1 cellular context compared by ENCODE assay signal in the genomic region with DNA sequence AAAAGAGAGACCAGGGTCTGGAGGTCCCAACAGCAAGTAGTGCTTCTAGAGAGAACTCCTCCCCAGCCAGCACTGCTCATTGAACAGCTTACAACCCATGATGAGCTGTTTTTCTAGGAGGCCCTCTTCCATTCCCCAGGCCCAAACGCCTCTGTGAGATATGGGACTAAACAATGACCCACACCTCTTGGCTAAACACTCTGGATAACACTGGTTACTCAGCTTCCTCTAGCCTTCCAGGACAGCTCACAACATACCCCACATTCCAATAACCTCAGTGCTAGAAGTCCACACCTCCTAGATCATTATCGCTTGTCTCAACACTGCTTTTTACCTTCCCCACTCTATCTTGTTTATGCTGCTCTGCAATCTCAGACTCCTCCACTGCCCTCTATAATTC.
TF ChIP-seq lines count a peak whose summit lies in the region.

No MANE protein-coding gene starts in this region.

TF ChIP-seq in SK-N-SH, 30 proteins besides CTCF, POLR2A, EP300 and RAD21 (continued from another document):
- TF ChIP-seq, protein P1, sequence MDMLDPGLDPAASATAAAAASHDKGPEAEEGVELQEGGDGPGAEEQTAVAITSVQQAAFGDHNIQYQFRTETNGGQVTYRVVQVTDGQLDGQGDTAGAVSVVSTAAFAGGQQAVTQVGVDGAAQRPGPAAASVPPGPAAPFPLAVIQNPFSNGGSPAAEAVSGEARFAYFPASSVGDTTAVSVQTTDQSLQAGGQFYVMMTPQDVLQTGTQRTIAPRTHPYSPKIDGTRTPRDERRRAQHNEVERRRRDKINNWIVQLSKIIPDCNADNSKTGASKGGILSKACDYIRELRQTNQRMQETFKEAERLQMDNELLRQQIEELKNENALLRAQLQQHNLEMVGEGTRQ (IDR thresholded peaks at IDR 0.05; ENCODE audit: borderline replicate concordance, low read depth, low read length): no peak
- TF ChIP-seq NFIC (IDR thresholded peaks at IDR 0.05; ENCODE audit: borderline replicate concordance) (peak; percentile 62), ELF1 (IDR thresholded peaks at IDR 0.05) (no peak), RFX5 (IDR thresholded peaks at IDR 0.05; ENCODE audit: low read length) (no peak), FOXM1 (IDR thresholded peaks at IDR 0.05; ENCODE audit: low read depth) (no peak), GABPA (IDR thresholded peaks at IDR 0.05; ENCODE audit: low read depth) (no peak), TAF1 (IDR thresholded peaks at IDR 0.05; ENCODE audit: borderline replicate concordance, low read depth, low read length) (no peak; the same call in 1 of the 2 replicates), TCF12 (IDR thresholded peaks at IDR 0.05) (peak; percentile 78), YY1 (IDR thresholded peaks at IDR 0.05; ENCODE audit: low read depth) (0 out of 2 replicates have a peak, but pooled peaks have one; percentile 8), FOXJ3 (CRISPR knock-in tag; IDR thresholded peaks at IDR 0.05) (no peak), EZH2phosphoT487 (IDR thresholded peaks at IDR 0.05; ENCODE audit: borderline replicate concordance, low read depth) (no peak), SIN3A (IDR thresholded peaks at IDR 0.05; ENCODE audit: borderline replicate concordance, low read depth, low read length) (no peak), GATA2 (CRISPR knock-in tag; IDR thresholded peaks at IDR 0.05) (no peak), POLR2AphosphoS5 (IDR thresholded peaks at IDR 0.05; ENCODE audit: low read depth, low read length) (no peak), CHD2 (IDR thresholded peaks at IDR 0.05; ENCODE audit: low read length, partially characterized antibody) (no peak), MXI1 (IDR thresholded peaks at IDR 0.05; ENCODE audit: low read depth, low read length) (no peak), RXRA (IDR thresholded peaks at IDR 0.05; ENCODE audit: borderline replicate concordance, low read depth) (0 out of 2 replicates have a peak, but pooled peaks have one; percentile 57)
- TF ChIP-seq, protein P2, sequence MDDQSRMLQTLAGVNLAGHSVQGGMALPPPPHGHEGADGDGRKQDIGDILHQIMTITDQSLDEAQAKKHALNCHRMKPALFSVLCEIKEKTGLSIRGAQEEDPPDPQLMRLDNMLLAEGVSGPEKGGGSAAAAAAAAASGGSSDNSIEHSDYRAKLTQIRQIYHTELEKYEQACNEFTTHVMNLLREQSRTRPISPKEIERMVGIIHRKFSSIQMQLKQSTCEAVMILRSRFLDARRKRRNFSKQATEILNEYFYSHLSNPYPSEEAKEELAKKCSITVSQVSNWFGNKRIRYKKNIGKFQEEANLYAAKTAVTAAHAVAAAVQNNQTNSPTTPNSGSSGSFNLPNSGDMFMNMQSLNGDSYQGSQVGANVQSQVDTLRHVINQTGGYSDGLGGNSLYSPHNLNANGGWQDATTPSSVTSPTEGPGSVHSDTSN (IDR thresholded peaks at IDR 0.05): peak; percentile 58
- TF ChIP-seq, protein P3, sequence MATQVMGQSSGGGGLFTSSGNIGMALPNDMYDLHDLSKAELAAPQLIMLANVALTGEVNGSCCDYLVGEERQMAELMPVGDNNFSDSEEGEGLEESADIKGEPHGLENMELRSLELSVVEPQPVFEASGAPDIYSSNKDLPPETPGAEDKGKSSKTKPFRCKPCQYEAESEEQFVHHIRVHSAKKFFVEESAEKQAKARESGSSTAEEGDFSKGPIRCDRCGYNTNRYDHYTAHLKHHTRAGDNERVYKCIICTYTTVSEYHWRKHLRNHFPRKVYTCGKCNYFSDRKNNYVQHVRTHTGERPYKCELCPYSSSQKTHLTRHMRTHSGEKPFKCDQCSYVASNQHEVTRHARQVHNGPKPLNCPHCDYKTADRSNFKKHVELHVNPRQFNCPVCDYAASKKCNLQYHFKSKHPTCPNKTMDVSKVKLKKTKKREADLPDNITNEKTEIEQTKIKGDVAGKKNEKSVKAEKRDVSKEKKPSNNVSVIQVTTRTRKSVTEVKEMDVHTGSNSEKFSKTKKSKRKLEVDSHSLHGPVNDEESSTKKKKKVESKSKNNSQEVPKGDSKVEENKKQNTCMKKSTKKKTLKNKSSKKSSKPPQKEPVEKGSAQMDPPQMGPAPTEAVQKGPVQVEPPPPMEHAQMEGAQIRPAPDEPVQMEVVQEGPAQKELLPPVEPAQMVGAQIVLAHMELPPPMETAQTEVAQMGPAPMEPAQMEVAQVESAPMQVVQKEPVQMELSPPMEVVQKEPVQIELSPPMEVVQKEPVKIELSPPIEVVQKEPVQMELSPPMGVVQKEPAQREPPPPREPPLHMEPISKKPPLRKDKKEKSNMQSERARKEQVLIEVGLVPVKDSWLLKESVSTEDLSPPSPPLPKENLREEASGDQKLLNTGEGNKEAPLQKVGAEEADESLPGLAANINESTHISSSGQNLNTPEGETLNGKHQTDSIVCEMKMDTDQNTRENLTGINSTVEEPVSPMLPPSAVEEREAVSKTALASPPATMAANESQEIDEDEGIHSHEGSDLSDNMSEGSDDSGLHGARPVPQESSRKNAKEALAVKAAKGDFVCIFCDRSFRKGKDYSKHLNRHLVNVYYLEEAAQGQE (IDR thresholded peaks at IDR 0.05; ENCODE audit: low read depth, low read length): no peak
- TF ChIP-seq, protein P4, sequence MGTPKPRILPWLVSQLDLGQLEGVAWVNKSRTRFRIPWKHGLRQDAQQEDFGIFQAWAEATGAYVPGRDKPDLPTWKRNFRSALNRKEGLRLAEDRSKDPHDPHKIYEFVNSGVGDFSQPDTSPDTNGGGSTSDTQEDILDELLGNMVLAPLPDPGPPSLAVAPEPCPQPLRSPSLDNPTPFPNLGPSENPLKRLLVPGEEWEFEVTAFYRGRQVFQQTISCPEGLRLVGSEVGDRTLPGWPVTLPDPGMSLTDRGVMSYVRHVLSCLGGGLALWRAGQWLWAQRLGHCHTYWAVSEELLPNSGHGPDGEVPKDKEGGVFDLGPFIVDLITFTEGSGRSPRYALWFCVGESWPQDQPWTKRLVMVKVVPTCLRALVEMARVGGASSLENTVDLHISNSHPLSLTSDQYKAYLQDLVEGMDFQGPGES (IDR thresholded peaks at IDR 0.05; ENCODE audit: low read depth, low read length): no peak
- TF ChIP-seq, protein P5, sequence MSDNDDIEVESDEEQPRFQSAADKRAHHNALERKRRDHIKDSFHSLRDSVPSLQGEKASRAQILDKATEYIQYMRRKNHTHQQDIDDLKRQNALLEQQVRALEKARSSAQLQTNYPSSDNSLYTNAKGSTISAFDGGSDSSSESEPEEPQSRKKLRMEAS (IDR thresholded peaks at IDR 0.05; ENCODE audit: low read depth): no peak
